28 cellular contexts compared by ENCODE assay signal in genomic region chr5:7446913-7447312, GRCh38. TPM values are rescaled to one million over a fixed set of nuclear protein-coding genes. Genes with fewer than 3 reads are reported as not detected.
"Had no signal": no experiment of that assay in that cellular context is flagged by ENCODE, and none has a peak within 500 bp of the region (broad histone marks: within the 10 kb centered on the region; RNA-seq: fewer than 3 reads in every experiment).

No MANE protein-coding gene starts in this region.

- ATAC-seq: effector memory CD8-positive, alpha-beta T cell; esophagus mucosa; gastrocnemius medialis; heart right ventricle; left lung; left ventricle myocardium superior; lower lobe of right lung had no signal

- FAIRE-seq: endometrium, kidney had no signal

- H3K9me3 ChIP-seq: colonic mucosa, esophagus squamous epithelium, gastrocnemius medialis, left lung, lower lobe of right lung had no signal

- H3K27ac ChIP-seq: colonic mucosa, epithelial cell of prostate, esophagus squamous epithelium, heart right ventricle, left lung, lower lobe of right lung had no signal

- H3K36me3 ChIP-seq: colonic mucosa, esophagus squamous epithelium, gastrocnemius medialis, heart right ventricle, left lung, lower lobe of right lung had no signal

- DNase-seq: colonic mucosa; cortex of kidney; effector CD8-positive, alpha-beta T cell; effector memory CD8-positive, alpha-beta T cell; endodermal cell; erythroblast; esophagus squamous epithelium; foreskin fibroblast; foreskin melanocyte; gastrocnemius medialis; glutamatergic neuron; head of caudate nucleus; heart right ventricle; hippocampal formation; immature natural killer cell; islet precursor cell; kidney; kidney glomerular epithelial cell; left lung; left ventricle myocardium superior; lower lobe of right lung; mesenchymal stem cell had no signal

- H3K4me3 ChIP-seq: colonic mucosa, esophagus squamous epithelium, gastrocnemius medialis, heart right ventricle, left lung, lower lobe of right lung had no signal

- H3K27me3 ChIP-seq: colonic mucosa, esophagus squamous epithelium, gastrocnemius medialis, heart right ventricle, left lung had no signal

- H3K4me1 ChIP-seq: colonic mucosa, esophagus squamous epithelium, heart right ventricle, left lung, lower lobe of right lung had no signal

RNA-seq across cellular contexts. Expression of gene ADCY2, which starts 51.0 kb away (rescaled TPM):
- total RNA-seq: dermis microvascular lymphatic vessel endothelial cell, glomerular endothelial cell, lung microvascular endothelial cell had no signal
- polyA plus RNA-seq: immature natural killer cell had no signal
